Comparison of ENCODE assay signal across 9 cellular contexts in the genomic region with DNA sequence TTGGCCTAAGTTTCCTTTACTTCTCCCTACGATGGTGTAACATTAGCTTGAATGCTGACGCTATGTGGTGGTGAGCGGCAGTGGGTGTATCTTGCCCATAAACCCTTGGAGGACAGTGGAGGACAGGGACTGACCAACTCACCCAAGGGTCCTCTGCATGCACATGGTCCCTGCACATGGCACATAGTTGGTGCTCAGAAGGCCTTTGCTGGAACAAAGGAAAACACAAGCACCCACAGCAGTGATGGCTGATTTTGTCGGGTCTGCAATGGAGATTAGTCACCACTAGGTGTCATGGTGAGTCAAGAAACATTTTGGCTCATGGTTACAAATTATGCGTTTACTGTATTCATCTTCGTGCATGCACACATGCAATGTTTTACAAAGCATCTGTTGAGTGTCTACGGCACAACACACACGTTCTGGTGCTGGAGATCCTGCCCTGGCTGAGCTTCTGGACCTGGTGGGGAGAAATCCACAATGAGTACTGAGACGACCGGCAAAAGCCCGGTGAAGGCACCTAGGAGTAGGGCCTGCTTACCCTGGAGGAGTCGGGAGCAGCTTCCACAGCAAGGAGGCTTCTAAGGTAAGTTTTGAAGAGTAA. TPM values are rescaled to one million over a fixed set of nuclear protein-coding genes. Genes with fewer than 3 reads are reported as not detected.
DNase-seq lines count a peak whose midpoint lies in the region; ATAC-seq and TF ChIP-seq lines count a peak whose summit lies in the region.
"Had no signal": no experiment of that assay in that cellular context is flagged by ENCODE, and none has a peak within 500 bp of the region (broad histone marks: within the 10 kb centered on the region; RNA-seq: fewer than 3 reads in every experiment).

No MANE protein-coding gene starts in this region.

- no peaks in the 10 kb centered on the region for H3K36me3 ChIP-seq in body of pancreas (replicated peaks in 1 of 2; ENCODE audit: insufficient read depth in 1 of 2, low read depth in 2 of 2)

- TF ChIP-seq POLR2A in body of pancreas (IDR thresholded peaks at IDR 0.05) = no peak

- peak; percentile 75 for DNase-seq in COLO829 (ENCODE audit: low spot score)
- DNase-seq in HCEC 1CT = peak; percentile 18
- peak; percentile 15 for DNase-seq in OCI-M1 (lab: John Stamatoyannopoulos, UW)
- peak; percentile 17 to 33 (median 25) for DNase-seq in body of pancreas
- peak; percentile 70 for DNase-seq in iPS-NIHi7 (ENCODE audit: extremely low spot score)
- peak; percentile 11 for DNase-seq in stimulated activated CD4-positive, alpha-beta T cell treated with anti-CD3 and anti-CD28 coated beads, Interleukin-2, amount 100 ng/mL, for 4 hours (ENCODE audit: low read depth)
- no peak for DNase-seq in NCI-H2107 (lab: John Stamatoyannopoulos, UW)

- WGBS in body of pancreas, 2 donors = 50 to 52% methylated on average over 11 to 12 of the region's 12 CpGs

- H3K27me3 ChIP-seq in body of pancreas = no peaks in the 10 kb centered on the region

- H3K4me1 ChIP-seq in body of pancreas = no peaks in the 10 kb centered on the region

- TF ChIP-seq CTCF in body of pancreas (IDR thresholded peaks at IDR 0.05) = peak; percentile 59 to 77 (median 75)

- intact Hi-C loops in body of pancreas (cut with DNase I) = no loop called here

- H3K27ac ChIP-seq in body of pancreas = no peak overlapping the region
- H3K27ac ChIP-seq: SK-N-MC had no signal

- H3K9me3 ChIP-seq in body of pancreas = no peaks in the 10 kb centered on the region

- no peak overlapping the region for H3K4me3 ChIP-seq in body of pancreas
- H3K4me3 ChIP-seq: SK-N-MC had no signal

- peak; percentile 42 for ATAC-seq in body of pancreas
- ATAC-seq in HG03521 (IDR thresholded peaks at IDR 0.05; ENCODE audit: unreplicated experiment) = no peak

RNA-seq across cellular contexts. Expression of gene PDCL3, which starts 44.0 kb away (rescaled TPM):
- total RNA-seq in body of pancreas = 1 to 10 TPM; 3.4 to 9.2 TPM
